In the genomic region with DNA sequence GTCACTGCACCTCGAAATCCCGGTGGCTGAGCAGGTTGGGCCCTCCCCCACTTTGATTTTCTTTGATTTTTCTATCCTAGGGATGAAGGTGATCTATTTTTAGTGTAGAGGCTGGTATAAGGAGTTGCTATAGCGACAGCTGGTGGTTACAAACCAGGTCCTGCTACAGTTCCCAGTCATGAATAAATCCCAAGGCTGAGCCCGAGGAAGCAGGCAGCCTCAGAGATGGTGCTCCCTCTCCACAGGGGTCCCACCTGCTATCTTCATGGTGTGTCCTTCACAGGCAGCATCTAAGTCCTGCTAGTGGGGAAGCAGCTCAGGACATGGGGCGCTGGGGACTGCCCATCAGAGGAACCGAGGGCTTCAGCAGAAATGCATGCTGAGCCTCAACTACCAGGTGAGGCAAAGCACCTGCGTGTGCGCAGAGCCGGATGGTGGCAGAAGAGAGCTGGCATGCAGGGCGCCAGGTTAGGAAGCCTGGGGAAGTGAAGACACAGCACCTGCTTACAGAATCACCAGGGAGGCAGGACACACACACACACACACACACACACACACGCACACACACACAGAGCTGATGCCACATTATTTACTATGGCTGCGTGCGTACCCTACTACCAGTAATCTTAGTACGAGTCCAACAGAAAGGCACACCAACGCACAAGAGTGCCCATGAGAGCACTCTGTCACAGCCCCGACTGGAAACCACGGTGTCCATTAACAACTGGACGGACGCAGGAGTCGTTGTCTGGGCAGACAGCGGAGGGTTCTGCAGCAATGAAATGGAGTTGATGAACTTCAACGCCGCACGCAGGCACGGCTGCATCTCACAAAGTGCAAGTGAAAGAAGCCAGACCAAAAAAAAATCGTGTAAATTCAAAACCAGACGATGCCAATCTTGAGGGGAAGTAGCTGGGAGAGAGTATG, we compare ENCODE assay signal across 15 cellular contexts.
DNase-seq lines count a peak whose midpoint lies in the region; ATAC-seq, FAIRE-seq and TF ChIP-seq lines count a peak whose summit lies in the region.
"Had no signal": no experiment of that assay in that cellular context is flagged by ENCODE, and none has a peak within 500 bp of the region (broad histone marks: within the 10 kb centered on the region; RNA-seq: fewer than 3 reads in every experiment).

No MANE protein-coding gene starts in this region.

- H3K27me3 ChIP-seq in mesenchymal stem cell (ENCODE audit: control insufficient read depth in 1 of 2, insufficient read depth in 1 of 2, low read length in 2 of 2) (peaks cover 0 to 3% of the 10 kb centered on the region in 2 experiments), Peyer's patch (no peaks in the 10 kb centered on the region)
- H3K27me3 ChIP-seq: SJSA1 had no signal

- H3K36me3 ChIP-seq in mesenchymal stem cell (ENCODE audit: control insufficient read depth in 1 of 2, insufficient read depth in 2 of 2, low read depth in 1 of 2, low read length in 2 of 2) (peaks cover 0 to 2% of the 10 kb centered on the region in 2 experiments), Peyer's patch (no peaks in the 10 kb centered on the region)
- H3K36me3 ChIP-seq: thoracic aorta had no signal

- peak overlapping the region; percentile 79 for H2AK5ac ChIP-seq in mesenchymal stem cell (ENCODE audit: low read length, severe bottlenecking)

- H3K9me3 Mint-ChIP-seq in WTC11: no peaks in the 10 kb centered on the region
- H3K9me3 Mint-ChIP-seq: activated CD4-positive, alpha-beta memory T cell treated with anti-CD3 and anti-CD28 coated beads for 36 hours; CD8-positive, alpha-beta memory T cell; naive thymus-derived CD4-positive, alpha-beta T cell had no signal

- H3K4me1 ChIP-seq in mesenchymal stem cell (ENCODE audit: control insufficient read depth, insufficient read depth, low read depth, low read length) (peaks cover 35% of the 10 kb centered on the region), Peyer's patch (peaks cover 0 to 14% (median 5%) of the 10 kb centered on the region in 4 donors)

- peak overlapping the region; percentile 78 for H4K91ac ChIP-seq in mesenchymal stem cell (ENCODE audit: low read length)

- FAIRE-seq in D721Med (lab: Jason Lieb, UNC): no peak

- H3K4me2 ChIP-seq in mesenchymal stem cell (ENCODE audit: low read length, poor library complexity, severe bottlenecking): no peak overlapping the region

- H4K8ac ChIP-seq in mesenchymal stem cell (ENCODE audit: low read length): no peak overlapping the region

- TF ChIP-seq CTCF in D721Med (IDR thresholded peaks at IDR 0.05; ENCODE audit: insufficient read depth, missing control alignments) (peak; percentile 2), WTC11 (IDR thresholded peaks at IDR 0.05) (no peak), Peyer's patch (IDR thresholded peaks at IDR 0.05) (no peak)

- H3K36me3 Mint-ChIP-seq in WTC11: no peaks in the 10 kb centered on the region
- H3K36me3 Mint-ChIP-seq: activated CD4-positive, alpha-beta memory T cell treated with anti-CD3 and anti-CD28 coated beads for 36 hours had no signal

- no peaks in the 10 kb centered on the region for H3K9me3 ChIP-seq in mesenchymal stem cell (ENCODE audit: control insufficient read depth, low read length)
- no peaks in the 10 kb centered on the region for H3K9me3 ChIP-seq in Peyer's patch
- H3K9me3 ChIP-seq: SJSA1, thoracic aorta had no signal

- H3K23ac ChIP-seq in mesenchymal stem cell (ENCODE audit: low read length in 2 of 2): no peak overlapping the region

- no peak overlapping the region for H3K27ac ChIP-seq in mesenchymal stem cell (ENCODE audit: low read length, poor library complexity, severe bottlenecking)
- H3K27ac ChIP-seq in Peyer's patch: no peak overlapping the region
- H3K27ac ChIP-seq: thoracic aorta had no signal

- H3K4me3 ChIP-seq in mesenchymal stem cell (ENCODE audit: insufficient read depth in 1 of 2, low read depth in 1 of 2, low read length in 2 of 2) (no peak overlapping the region), Peyer's patch (no peak overlapping the region)
- H3K4me3 ChIP-seq: SJSA1, thoracic aorta had no signal

- CTCF ChIA-PET in WTC11 (lab: Charles Lee): interaction anchor here (0.6 to 1.9 kb wide), 7 partner anchors 10 to 570 kb away, joined by 3 to 7 read pairs (median 3); no protein-coding TSS in a partner anchor

- H2BK12ac ChIP-seq in mesenchymal stem cell (ENCODE audit: low read length in 2 of 2): peak overlapping the region; percentile 9 to 60

- no peaks in the 10 kb centered on the region for H3K4me1 Mint-ChIP-seq in WTC11

- H3K27me3 Mint-ChIP-seq in WTC11 (ENCODE audit: low read depth): no peaks in the 10 kb centered on the region
- H3K27me3 Mint-ChIP-seq: activated CD4-positive, alpha-beta memory T cell treated with anti-CD3 and anti-CD28 coated beads for 36 hours; naive thymus-derived CD4-positive, alpha-beta T cell had no signal

- peak overlapping the region in 1 of 2 experiments; percentile 76 for H3K14ac ChIP-seq in mesenchymal stem cell (ENCODE audit: low read length in 2 of 2)

- H2BK120ac ChIP-seq in mesenchymal stem cell (ENCODE audit: low read depth, low read length): no peak overlapping the region

- H2BK15ac ChIP-seq in mesenchymal stem cell (ENCODE audit: low read depth, poor library complexity, severe bottlenecking): peak overlapping the region; percentile 64

- 83% methylated on average over 25 of the region's 27 CpGs for WGBS in mesenchymal stem cell

- TF ChIP-seq POLR2A in Peyer's patch (IDR thresholded peaks at IDR 0.05): no peak

- H3K9ac ChIP-seq in mesenchymal stem cell (ENCODE audit: low read length): no peak overlapping the region

- no peaks in the 10 kb centered on the region for H3K79me1 ChIP-seq in mesenchymal stem cell (replicated peaks; ENCODE audit: low read length, poor library complexity, severe bottlenecking)

- DNase-seq in D721Med (ENCODE audit: insufficient read length, low spot score) (no peak), NCI-H187 treated with DMSO at 0.1 percent for 48 hours (lab: John Stamatoyannopoulos, UW) (peak; percentile 81), WTC11 (ENCODE audit: low spot score) (no peak), mesenchymal stem cell (peak; percentile 61), occipital lobe (lab: John Stamatoyannopoulos, UW) (no peak), NCI-H446 treated with DMSO at 0.1 percent for 48 hours (lab: John Stamatoyannopoulos, UW) (no peak), cerebellar nuclear complex (lab: John Stamatoyannopoulos, UW) (no peak), Peyer's patch (no peak)
- DNase-seq: activated CD4-positive, alpha-beta memory T cell treated with anti-CD3 and anti-CD28 coated beads for 36 hours; CD8-positive, alpha-beta memory T cell; MM.1S; naive thymus-derived CD4-positive, alpha-beta T cell; stimulated activated CD4-positive, alpha-beta T cell treated with anti-CD3 and anti-CD28 coated beads, Interleukin-2, amount 100 ng/mL, for 48 hours had no signal

- H3K4ac ChIP-seq in mesenchymal stem cell (ENCODE audit: low read depth in 1 of 2, low read length in 2 of 2): peak overlapping the region in 1 of 2 experiments; percentile 32

- no peak overlapping the region for H2BK5ac ChIP-seq in mesenchymal stem cell (ENCODE audit: low read depth, low read length, poor library complexity, severe bottlenecking)

- H2AFZ ChIP-seq in mesenchymal stem cell (ENCODE audit: low read depth, low read length): no peak overlapping the region

- POLR2A ChIA-PET in WTC11 (lab: Charles Lee): no interaction called here

- no peak overlapping the region for H3K4me3 Mint-ChIP-seq in WTC11
- H3K4me3 Mint-ChIP-seq: activated CD4-positive, alpha-beta memory T cell treated with anti-CD3 and anti-CD28 coated beads for 36 hours; CD8-positive, alpha-beta memory T cell; naive thymus-derived CD4-positive, alpha-beta T cell had no signal

- peak overlapping the region; percentile 37 to 54 for H3K18ac ChIP-seq in mesenchymal stem cell (ENCODE audit: low read depth in 1 of 2, low read length in 2 of 2)

- no peak overlapping the region for H3K27ac Mint-ChIP-seq in WTC11
- H3K27ac Mint-ChIP-seq: activated CD4-positive, alpha-beta memory T cell treated with anti-CD3 and anti-CD28 coated beads for 36 hours had no signal

- no peak for ATAC-seq in WTC11
- ATAC-seq: naive thymus-derived CD4-positive, alpha-beta T cell had no signal

TF ChIP-seq in WTC11, 78 proteins besides CTCF, POLR2A, EP300 and RAD21:
- TF ChIP-seq HMGA2 (CRISPR knock-in tag; IDR thresholded peaks at IDR 0.05) (no peak), ZNF263 (CRISPR knock-in tag; IDR thresholded peaks at IDR 0.05; ENCODE audit: low read depth) (peak; percentile 34; the same call in 1 of the 2 replicates), RELA (CRISPR knock-in tag; IDR thresholded peaks at IDR 0.05; ENCODE audit: borderline replicate concordance) (no peak)

Comparison
In these comparisons a context has a peak if more than half of its experiments do, and no peak if none do; other contexts are left out.
1. DNase-seq: peak in NCI-H187 treated with DMSO at 0.1 percent for 48 hours (single experiment) and mesenchymal stem cell (single experiment); none in D721Med (single experiment), WTC11 (single experiment), occipital lobe (single experiment), NCI-H446 treated with DMSO at 0.1 percent for 48 hours (single experiment), cerebellar nuclear complex (0 of 2) and Peyer's patch (0 of 3).